In genomic region chr10:123995082-123995460, GRCh38 we compare ENCODE assay signal across 8 cellular contexts.
DNase-seq lines count a peak whose midpoint lies in the region; ATAC-seq and TF ChIP-seq lines count a peak whose summit lies in the region.

No MANE protein-coding gene starts in this region.

- H3K9me3 ChIP-seq in RWPE2 (ENCODE audit: severe bottlenecking): no peaks in the 10 kb centered on the region
- no peaks in the 10 kb centered on the region for H3K9me3 ChIP-seq in left ventricle myocardium inferior (replicated peaks)

- H3K4me3 ChIP-seq in RWPE2 (ENCODE audit: severe bottlenecking) (peak overlapping the region; percentile 14), left ventricle myocardium inferior (peak overlapping the region; percentile 39)

- DNase-seq in GM13977 (ENCODE audit: low spot score) (peak; percentile 33), RWPE2 (ENCODE audit: low spot score) (peak; percentile 45), left ventricle myocardium inferior (no peak), sciatic nerve (ENCODE audit: low spot score) (peak; percentile 59), NCI-H2107 treated with DMSO at 0.1 percent for 48 hours (lab: John Stamatoyannopoulos, UW; ENCODE audit: unreplicated experiment) (no peak), NCI-H526 (lab: John Stamatoyannopoulos, UW) (no peak), DMS114 treated with DMSO at 0.1 percent for 48 hours (lab: John Stamatoyannopoulos, UW; ENCODE audit: unreplicated experiment) (no peak)
- DNase-seq in effector CD8-positive, alpha-beta T cell (lab: John Stamatoyannopoulos, UW): no peak

- H3K27ac ChIP-seq in RWPE2 (ENCODE audit: poor library complexity, severe bottlenecking) (peak overlapping the region; percentile 94), left ventricle myocardium inferior (replicated peaks) (no peak overlapping the region)

- TF ChIP-seq CTCF in GM13977 (IDR thresholded peaks at IDR 0.05; ENCODE audit: extremely low read depth, insufficient read depth, missing control alignments): no peak
- no peak for TF ChIP-seq CTCF in RWPE2 (IDR thresholded peaks at IDR 0.05; ENCODE audit: poor library complexity, severe bottlenecking)
- TF ChIP-seq CTCF in left ventricle myocardium inferior (IDR thresholded peaks at IDR 0.05; ENCODE audit: borderline replicate concordance): no peak

- H3K36me3 ChIP-seq in RWPE2 (ENCODE audit: low read depth): no peaks in the 10 kb centered on the region
- no peaks in the 10 kb centered on the region for H3K36me3 ChIP-seq in left ventricle myocardium inferior

- intact Hi-C loops in left ventricle myocardium inferior (cut with micrococcal nuclease): loop anchor here (10.0 kb wide), 1 partner anchor 270 kb away; no protein-coding TSS in a partner anchor
- intact Hi-C loops in sciatic nerve (cut with DNase I): loop anchor here (2.0 kb wide), 1 partner anchor 394 kb away; no protein-coding TSS in a partner anchor

- H3K4me1 ChIP-seq in RWPE2 (ENCODE audit: insufficient read depth, poor library complexity, severe bottlenecking): peaks cover 29% of the 10 kb centered on the region
- peaks cover 18% of the 10 kb centered on the region for H3K4me1 ChIP-seq in left ventricle myocardium inferior

- in situ Hi-C loops in GM13977 (cut with MboI; ENCODE audit: low pct_unique_long_range_greater_than_20kb, low sequenced_read_pairs, unreplicated experiment): no loop called here

- ATAC-seq in RWPE2 (ENCODE audit: low read depth): peak; percentile 5
- ATAC-seq in sciatic nerve: peak; percentile 5

- H3K27me3 ChIP-seq in RWPE2 (ENCODE audit: insufficient read depth, poor library complexity, severe bottlenecking) (peaks cover 8% of the 10 kb centered on the region), left ventricle myocardium inferior (ENCODE audit: low read depth) (peaks cover 62% of the 10 kb centered on the region)

Comparison
In these comparisons a context has a peak if more than half of its experiments do, and no peak if none do; other contexts are left out.
1. DNase-seq: peak in GM13977 (single experiment), RWPE2 (single experiment) and sciatic nerve (single experiment); none in left ventricle myocardium inferior (single experiment), NCI-H2107 treated with DMSO at 0.1 percent for 48 hours (single experiment), effector CD8-positive, alpha-beta T cell (single experiment), NCI-H526 (0 of 2) and DMS114 treated with DMSO at 0.1 percent for 48 hours (single experiment).